ENCODE assay signal across 16 cellular contexts in genomic region chr15:69497076-69497475, GRCh38.
"Had no signal": no experiment of that assay in that cellular context is flagged by ENCODE, and none has a peak within 500 bp of the region (broad histone marks: within the 10 kb centered on the region; RNA-seq: fewer than 3 reads in every experiment).

No MANE protein-coding gene starts in this region.

- H3K27me3 Mint-ChIP-seq: activated naive CD8-positive, alpha-beta T cell had no signal

- H3K9me3 Mint-ChIP-seq: activated CD4-positive, alpha-beta T cell treated with anti-CD3 and anti-CD28 coated beads, Interleukin-2, amount 10 ng/mL, durations not matched to agents 24 days and 14 days; naive B cell; neural progenitor cell had no signal

- H3K27me3 ChIP-seq: neural progenitor cell, thyroid gland, upper lobe of right lung had no signal

- ATAC-seq: left lobe of liver, upper lobe of right lung had no signal

- H3K4me1 ChIP-seq: thyroid gland, upper lobe of right lung had no signal

- H3K4me3 Mint-ChIP-seq: activated CD4-positive, alpha-beta T cell treated with anti-CD3 and anti-CD28 coated beads, Interleukin-2, amount 10 ng/mL, durations not matched to agents 24 days and 14 days; activated naive CD8-positive, alpha-beta T cell; neural progenitor cell had no signal

- H3K27ac ChIP-seq: coronary artery, epithelial cell of prostate, neural progenitor cell, thyroid gland, upper lobe of right lung had no signal

- DNase-seq: activated CD4-positive, alpha-beta T cell treated with anti-CD3 and anti-CD28 coated beads, Interleukin-2, amount 10 ng/mL, durations not matched to agents 24 days and 14 days; activated effector memory CD4-positive, alpha-beta T cell treated with anti-CD3 and anti-CD28 coated beads, Interleukin-2, amount 50 U/mL, for 16 hours; amygdala; cerebellar nuclear complex; naive B cell; SK-N-SH; stimulated activated CD4-positive, alpha-beta T cell treated with anti-CD3 and anti-CD28 coated beads, Interleukin-2, amount 100 ng/mL, for 48 hours; stimulated activated naive CD4-positive, alpha-beta T cell treated with Interleukin-2 at 50 U/mL for 16 hours; substantia nigra; thyroid gland; upper lobe of right lung had no signal

- H3K27ac Mint-ChIP-seq: activated naive CD8-positive, alpha-beta T cell; naive B cell had no signal

- H3K36me3 Mint-ChIP-seq: activated naive CD8-positive, alpha-beta T cell; naive B cell; neural progenitor cell had no signal

- H3K4me1 Mint-ChIP-seq: naive B cell had no signal
